In the genomic region with DNA sequence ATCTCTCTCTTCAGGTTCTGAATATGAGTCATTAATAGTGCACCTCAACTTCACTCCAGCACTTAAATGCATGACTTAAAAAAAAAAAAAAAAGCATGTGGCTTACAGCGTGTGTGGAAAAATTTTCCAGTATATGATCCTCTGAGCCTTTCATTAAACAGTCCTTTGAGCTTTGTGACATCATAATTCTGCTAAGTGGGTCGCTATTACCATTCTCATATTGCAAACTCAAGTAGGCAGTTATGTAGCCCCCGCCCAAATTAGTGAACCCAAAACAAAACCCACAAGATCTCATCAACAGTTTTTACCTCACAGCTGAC, we compare ENCODE assay signal across 8 cellular contexts. TPM values are rescaled to one million over a fixed set of nuclear protein-coding genes. Genes with fewer than 3 reads are reported as not detected.
DNase-seq lines count a peak whose midpoint lies in the region; ATAC-seq, FAIRE-seq and TF ChIP-seq lines count a peak whose summit lies in the region.

No MANE protein-coding gene starts in this region.

- ATAC-seq in gastrocnemius medialis (peak in 1 of 2 donors; percentile 6), GM19023 (IDR thresholded peaks at IDR 0.05; ENCODE audit: unreplicated experiment) (no peak), GM18867 (IDR thresholded peaks at IDR 0.05; ENCODE audit: unreplicated experiment) (no peak)

- in situ Hi-C loops in gastrocnemius medialis (cut with MboI; ENCODE audit: low sequenced_read_pairs in 4 of 4), result no loop called here

- no peaks in the 10 kb centered on the region for H3K4me1 ChIP-seq in SJCRH30
- peaks cover 15 to 19% of the 10 kb centered on the region in 2 donors for H3K4me1 ChIP-seq in gastrocnemius medialis

- peaks cover 11% of the 10 kb centered on the region for H3K36me3 ChIP-seq in SJCRH30
- H3K36me3 ChIP-seq in gastrocnemius medialis, result peaks cover 0 to 30% of the 10 kb centered on the region in 2 donors

- intact Hi-C loops in gastrocnemius medialis (cut with DNase I; ENCODE audit: low total_unique reads), result loop anchor here (5.0 to 10.0 kb wide), 2 partner anchors 174 to 196 kb away; partner anchors contain the start of genes ZNF19 and ZNF23

- H3K27ac ChIP-seq in SJCRH30 (peak overlapping the region; percentile 80), gastrocnemius medialis (peak overlapping the region; percentile 87 to 95 (median 90))

- peak; percentile 62 for FAIRE-seq in GM19239 (lab: Jason Lieb, UNC)

- TF ChIP-seq CTCF in fibroblast of pulmonary artery (IDR thresholded peaks at IDR 0.05; ENCODE audit: low read length, missing control alignments) (no peak), gastrocnemius medialis (IDR thresholded peaks at IDR 0.05 in 4 of 5, conservative IDR thresholded peaks at IDR 0.05 in 1 of 5) (no peak)

- no peak for DNase-seq in GM19239 (ENCODE audit: insufficient read length, low spot score)
- DNase-seq in SJCRH30, result no peak
- DNase-seq in fibroblast of pulmonary artery (ENCODE audit: low read depth), result peak; percentile 8
- DNase-seq in gastrocnemius medialis, result no peak
- DNase-seq in mesenteric fat pad (ENCODE audit: low spot score), result no peak
- DNase-seq in midbrain (lab: John Stamatoyannopoulos, UW), result no peak

- H3K4me3 ChIP-seq in SJCRH30 (peak overlapping the region; percentile 66), fibroblast of pulmonary artery (replicated peaks; ENCODE audit: low read depth, low read length) (peak overlapping the region; percentile 85), gastrocnemius medialis (peak overlapping the region; percentile 81 to 87 (median 85))

- H3K27me3 ChIP-seq in SJCRH30 (no peaks in the 10 kb centered on the region), gastrocnemius medialis (no peaks in the 10 kb centered on the region)

- no peak for TF ChIP-seq POLR2A in gastrocnemius medialis (IDR thresholded peaks at IDR 0.05)

- H3K9me3 ChIP-seq in SJCRH30 (replicated peaks) (no peaks in the 10 kb centered on the region), gastrocnemius medialis (no peaks in the 10 kb centered on the region)

RNA-seq across cellular contexts. Expression of gene CMTR2, which starts 0.7 kb away (rescaled TPM):
- total RNA-seq in SJCRH30 (2014; rRNA removed; shearing (Covaris generic)), result 21.1 and 21.2 TPM in 2 replicates
- 10 to 100 TPM; 11.2 to 18.0 (median 12.3) TPM for total RNA-seq in gastrocnemius medialis
- total RNA-seq in mesenteric fat pad, result 12.3 TPM

RNA-seq across cellular contexts. Expression of gene HYDIN, which starts 58.0 kb away (rescaled TPM):
- 0.04 and 0.18 TPM in 2 replicates for total RNA-seq in SJCRH30 (2014; rRNA removed; shearing (Covaris generic))
- total RNA-seq in gastrocnemius medialis (under 1 TPM in 1 of 4 donors, not detected in 3; 0.12 TPM), mesenteric fat pad (0.55 TPM)
